Comparison of ENCODE assay signal across 16 cellular contexts in genomic region chr16:87692176-87692575, GRCh38.
"Had no signal": no experiment of that assay in that cellular context is flagged by ENCODE, and none has a peak within 500 bp of the region (broad histone marks: within the 10 kb centered on the region; RNA-seq: fewer than 3 reads in every experiment).

No MANE protein-coding gene starts in this region.

- H3K4me1 Mint-ChIP-seq: endodermal cell had no signal

- DNase-seq: activated CD4-positive, alpha-beta T cell treated with anti-CD3 and anti-CD28 coated beads, Interleukin-2, amount 50 U/mL, for 4 hours; activated T-cell treated with anti-CD3 and anti-CD28 coated beads for 4 hours; amniotic stem cell; endodermal cell; foreskin fibroblast; mesenchymal stem cell; naive thymus-derived CD4-positive, alpha-beta T cell; stimulated activated CD8-positive, alpha-beta memory T cell treated with anti-CD3 and anti-CD28 coated beads, Interleukin-4, amount 100 ng/mL, for 48 hours; trophoblast cell had no signal

- H3K4me3 Mint-ChIP-seq: activated naive CD8-positive, alpha-beta T cell; endodermal cell; naive thymus-derived CD4-positive, alpha-beta T cell; stimulated activated naive CD8-positive, alpha-beta T cell treated with anti-CD3 and anti-CD28 coated beads, Interleukin-15, Interleukin-2, amounts not matched to agents 100 ng/mL and 50 ng/mL, for 24 hours had no signal

- H3K36me3 Mint-ChIP-seq: activated naive CD8-positive, alpha-beta T cell had no signal

- H3K9me3 Mint-ChIP-seq: endodermal cell; naive thymus-derived CD4-positive, alpha-beta T cell; stimulated activated naive CD8-positive, alpha-beta T cell treated with anti-CD3 and anti-CD28 coated beads, Interleukin-15, Interleukin-2, amounts not matched to agents 100 ng/mL and 50 ng/mL, for 24 hours had no signal

- H3K27ac Mint-ChIP-seq: endodermal cell; naive thymus-derived CD4-positive, alpha-beta T cell; stimulated activated naive CD8-positive, alpha-beta T cell treated with anti-CD3 and anti-CD28 coated beads, Interleukin-15, Interleukin-2, amounts not matched to agents 100 ng/mL and 50 ng/mL, for 24 hours had no signal

- H3K36me3 ChIP-seq: vagina had no signal

- H3K27me3 Mint-ChIP-seq: activated naive CD8-positive, alpha-beta T cell; naive thymus-derived CD4-positive, alpha-beta T cell; stimulated activated naive CD8-positive, alpha-beta T cell treated with anti-CD3 and anti-CD28 coated beads, Interleukin-15, Interleukin-2, amounts not matched to agents 100 ng/mL and 50 ng/mL, for 24 hours had no signal

- H3K4me1 ChIP-seq: parathyroid adenoma, suprapubic skin, vagina had no signal

- H3K4me3 ChIP-seq: cardiac muscle cell, suprapubic skin, vagina had no signal

- H3K9me3 ChIP-seq: suprapubic skin, vagina had no signal

- H3K27ac ChIP-seq: epithelial cell of prostate, parathyroid adenoma, suprapubic skin, vagina had no signal

- ATAC-seq: naive thymus-derived CD4-positive, alpha-beta T cell had no signal
